In the genomic region with DNA sequence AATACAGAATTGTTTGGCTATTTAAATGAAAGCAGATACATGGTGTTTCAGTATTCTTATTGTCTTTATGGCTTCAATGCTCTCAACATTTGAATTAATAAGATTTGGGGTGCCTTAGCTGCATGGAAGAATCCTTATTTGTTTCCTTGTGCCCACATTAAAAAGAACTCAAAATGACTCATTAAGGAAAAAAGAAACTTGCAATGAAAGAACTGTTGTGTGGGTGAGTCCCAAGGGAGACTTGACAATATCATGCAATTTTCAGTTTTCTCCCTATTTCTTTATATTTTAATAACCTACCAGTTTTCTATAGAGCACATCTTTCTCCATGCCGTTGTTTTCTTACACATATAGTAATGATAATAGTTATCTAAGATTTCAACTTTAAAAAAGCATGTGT, we compare ENCODE assay signal across 19 cellular contexts.
"Had no signal": no experiment of that assay in that cellular context is flagged by ENCODE, and none has a peak within 500 bp of the region (broad histone marks: within the 10 kb centered on the region; RNA-seq: fewer than 3 reads in every experiment).

No MANE protein-coding gene starts in this region.

- H3K27me3 ChIP-seq: adrenal gland, breast epithelium, foreskin keratinocyte, left lung, right lobe of liver, upper lobe of left lung had no signal

- DNase-seq: activated CD4-positive, alpha-beta T cell treated with anti-CD3 and anti-CD28 coated beads, Interleukin-2, amount 50 U/mL, for 48 hours; activated gamma-delta T cell treated with Interleukin-2 at 50 U/mL for 16 hours; activated T-cell treated with anti-CD3 and anti-CD28 coated beads for 4 hours; adrenal gland; dermis blood vessel endothelial cell; effector memory CD4-positive, alpha-beta T cell; foreskin keratinocyte; left lung; naive B cell; right lobe of liver; stimulated activated CD4-positive, alpha-beta T cell treated with anti-CD3 and anti-CD28 coated beads, Interleukin-4, amount 100 ng/mL, for 4 hours; upper lobe of left lung had no signal

- H3K4me1 ChIP-seq: adrenal gland, breast epithelium, right lobe of liver, upper lobe of left lung had no signal

- H3K9me3 Mint-ChIP-seq: activated naive CD4-positive, alpha-beta T cell treated with anti-CD3 and anti-CD28 coated beads, Interleukin-2, amount 50 U/mL, for 72 hours; activated T-helper 1 cell treated with anti-CD3 and anti-CD28 coated beads, Interleukin-12 subunit alpha, Interleukin-12 subunit beta, Interleukin-2, Interleukin-4 antibody, amounts not matched to agents 30 ng/mL and 10 ng/mL and 1 ng/mL, durations not matched to agents 14 hours and 24 hours and 36 hours; naive B cell; neural crest cell; stimulated activated memory B cell treated with anti-CD40 and anti-IgM and Interleukin-4, amounts not matched to agents 10 μg/mL and 1 μg/mL and 100 μg/mL, for 72 hours; T-helper 1 cell treated with Interleukin-12 subunit alpha and Interleukin-12 subunit beta and Interleukin-4 antibody, amounts not matched to agents 30 μg/mL and 1 μg/mL, for 36 hours had no signal

- ATAC-seq: activated naive CD4-positive, alpha-beta T cell treated with anti-CD3 and anti-CD28 coated beads, Interleukin-2, amount 50 U/mL, for 72 hours; foreskin keratinocyte; left lung; right lobe of liver; stimulated activated memory B cell treated with anti-CD40 and anti-IgM and Interleukin-4, amounts not matched to agents 10 μg/mL and 1 μg/mL and 100 μg/mL, for 72 hours had no signal

- H3K36me3 Mint-ChIP-seq: activated naive CD4-positive, alpha-beta T cell treated with anti-CD3 and anti-CD28 coated beads, Interleukin-2, amount 50 U/mL, for 72 hours; stimulated activated memory B cell treated with anti-CD40 and anti-IgM and Interleukin-4, amounts not matched to agents 10 μg/mL and 1 μg/mL and 100 μg/mL, for 72 hours had no signal

- H3K27me3 Mint-ChIP-seq: naive B cell; stimulated activated memory B cell treated with anti-CD40 and anti-IgM and Interleukin-4, amounts not matched to agents 10 μg/mL and 1 μg/mL and 100 μg/mL, for 72 hours had no signal

- H3K36me3 ChIP-seq: adrenal gland, breast epithelium, left lung, right lobe of liver, thoracic aorta, upper lobe of left lung had no signal

- H3K4me3 Mint-ChIP-seq: activated T-helper 1 cell treated with anti-CD3 and anti-CD28 coated beads, Interleukin-12 subunit alpha, Interleukin-12 subunit beta, Interleukin-2, Interleukin-4 antibody, amounts not matched to agents 30 ng/mL and 10 ng/mL and 1 ng/mL, durations not matched to agents 14 hours and 24 hours and 36 hours; naive B cell; neural crest cell; stimulated activated memory B cell treated with anti-CD40 and anti-IgM and Interleukin-4, amounts not matched to agents 10 μg/mL and 1 μg/mL and 100 μg/mL, for 72 hours; T-helper 1 cell treated with Interleukin-12 subunit alpha and Interleukin-12 subunit beta and Interleukin-4 antibody, amounts not matched to agents 30 μg/mL and 1 μg/mL, for 36 hours had no signal

- H3K4me1 Mint-ChIP-seq: stimulated activated memory B cell treated with anti-CD40 and anti-IgM and Interleukin-4, amounts not matched to agents 10 μg/mL and 1 μg/mL and 100 μg/mL, for 72 hours had no signal

- H3K27ac Mint-ChIP-seq: activated naive CD4-positive, alpha-beta T cell treated with anti-CD3 and anti-CD28 coated beads, Interleukin-2, amount 50 U/mL, for 72 hours; activated T-helper 1 cell treated with anti-CD3 and anti-CD28 coated beads, Interleukin-12 subunit alpha, Interleukin-12 subunit beta, Interleukin-2, Interleukin-4 antibody, amounts not matched to agents 30 ng/mL and 10 ng/mL and 1 ng/mL, durations not matched to agents 14 hours and 24 hours and 36 hours; naive B cell; stimulated activated memory B cell treated with anti-CD40 and anti-IgM and Interleukin-4, amounts not matched to agents 10 μg/mL and 1 μg/mL and 100 μg/mL, for 72 hours; T-helper 1 cell treated with Interleukin-12 subunit alpha and Interleukin-12 subunit beta and Interleukin-4 antibody, amounts not matched to agents 30 μg/mL and 1 μg/mL, for 36 hours had no signal

- H3K27ac ChIP-seq: adrenal gland, breast epithelium, foreskin keratinocyte, left lung, right lobe of liver, thoracic aorta, upper lobe of left lung had no signal

- H3K9me3 ChIP-seq: adrenal gland, breast epithelium, left lung, right lobe of liver, thoracic aorta, upper lobe of left lung had no signal

- H3K4me3 ChIP-seq: adrenal gland, breast epithelium, left lung, right lobe of liver, thoracic aorta, upper lobe of left lung had no signal
